8 cellular contexts compared by ENCODE assay signal in genomic region chr17:76278952-76279741, GRCh38. TPM values are rescaled to one million over a fixed set of nuclear protein-coding genes. Genes with fewer than 3 reads are reported as not detected.
DNase-seq lines count a peak whose midpoint lies in the region; ATAC-seq and TF ChIP-seq lines count a peak whose summit lies in the region.

No MANE protein-coding gene starts in this region.

- no peak overlapping the region for H3K4me2 ChIP-seq in Karpas-422 (ENCODE audit: low read depth, low read length, poor library complexity, severe bottlenecking)
- H3K4me2 ChIP-seq in PC-9 = no peak overlapping the region

- no TSS peak for BruUV-seq in PC-9 (replicated peaks; lab: Mats Ljungman, UMichigan)

- H2AFZ ChIP-seq in Karpas-422 (ENCODE audit: low read length) (no peak overlapping the region), PC-9 (no peak overlapping the region)

- H3K9me3 Mint-ChIP-seq in naive thymus-derived CD8-positive, alpha-beta T cell = no peaks in the 10 kb centered on the region
- H3K9me3 Mint-ChIP-seq in stimulated activated naive B cell treated with anti-CD40 and anti-IgM and Interleukin-4, amounts not matched to agents 10 μg/mL and 1 μg/mL and 100 μg/mL, for 72 hours = no peaks in the 10 kb centered on the region

- H3K79me2 ChIP-seq in Karpas-422 (ENCODE audit: low read length) = no peaks in the 10 kb centered on the region
- H3K79me2 ChIP-seq in PC-9 (ENCODE audit: low read depth) = no peaks in the 10 kb centered on the region

- H3K4me1 ChIP-seq in Karpas-422 (ENCODE audit: low read length) = no peaks in the 10 kb centered on the region
- H3K4me1 ChIP-seq in PC-9 (replicated peaks; ENCODE audit: insufficient read depth) = peaks cover 15% of the 10 kb centered on the region
- H3K4me1 ChIP-seq in esophagus squamous epithelium = peaks cover 11 to 44% (median 17%) of the 10 kb centered on the region in 3 donors

- H3K27me3 ChIP-seq in Karpas-422 (ENCODE audit: low read length) (no peaks in the 10 kb centered on the region), PC-9 (ENCODE audit: insufficient read depth, low read depth) (no peaks in the 10 kb centered on the region), esophagus squamous epithelium (no peaks in the 10 kb centered on the region)

- peaks cover 16 to 38% (median 32%) of the 10 kb centered on the region in 4 donors for H3K4me1 Mint-ChIP-seq in naive thymus-derived CD8-positive, alpha-beta T cell
- H3K4me1 Mint-ChIP-seq in stimulated activated naive B cell treated with anti-CD40 and anti-IgM and Interleukin-4, amounts not matched to agents 10 μg/mL and 1 μg/mL and 100 μg/mL, for 72 hours = peaks cover 39 to 57% of the 10 kb centered on the region in 2 donors

- H3K36me3 Mint-ChIP-seq in naive thymus-derived CD8-positive, alpha-beta T cell = no peaks in the 10 kb centered on the region
- H3K36me3 Mint-ChIP-seq in stimulated activated naive B cell treated with anti-CD40 and anti-IgM and Interleukin-4, amounts not matched to agents 10 μg/mL and 1 μg/mL and 100 μg/mL, for 72 hours = peaks cover 1 to 9% of the 10 kb centered on the region in 2 donors

- POLR2A ChIA-PET in PC-9 (lab: Charles Lee; ENCODE audit: unreplicated experiment) = interaction anchor here (0.6 kb wide), 1 partner anchor 301 kb away, joined by 5 read pairs; no protein-coding TSS in a partner anchor
- POLR2A ChIA-PET in naive thymus-derived CD8-positive, alpha-beta T cell (lab: Charles Lee) = interaction anchor here (0.7 to 5.3 kb wide), 17 partner anchors 10 to 492 kb away, joined by 3 to 112 read pairs (median 6); partner anchors contain the start of gene FOXJ1

- H4K20me1 ChIP-seq in Karpas-422 (ENCODE audit: insufficient read depth, low read depth, low read length) = no peaks in the 10 kb centered on the region
- no peaks in the 10 kb centered on the region for H4K20me1 ChIP-seq in PC-9 (ENCODE audit: insufficient read depth)

- H3F3A ChIP-seq in PC-9 (ENCODE audit: insufficient read depth, low read depth) = peaks cover 4% of the 10 kb centered on the region

- no peak overlapping the region for H3K9ac ChIP-seq in Karpas-422 (ENCODE audit: low read length)

- H3K9me2 ChIP-seq in Karpas-422 (replicated peaks; ENCODE audit: insufficient read depth, low read length) = no peaks in the 10 kb centered on the region
- H3K9me2 ChIP-seq in PC-9 (ENCODE audit: insufficient read depth) = no peaks in the 10 kb centered on the region

- H3K4me3 ChIP-seq in Karpas-422 (ENCODE audit: low read length) (no peak overlapping the region), PC-9 (no peak overlapping the region), esophagus squamous epithelium (no peak overlapping the region)

- WGBS in esophagus squamous epithelium, 2 donors = 44 to 56% methylated on average over 17 to 27 of the region's 28 CpGs

- intact Hi-C loops in PC-9 (cut with micrococcal nuclease; ENCODE audit: unreplicated experiment) (loop anchor here (1.0 to 10.0 kb wide), 5 partner anchors 97 to 504 kb away; partner anchors contain the start of gene MRPL38), esophagus squamous epithelium (cut with DNase I) (loop anchor here (2.0 kb wide), 1 partner anchor 158 kb away; no protein-coding TSS in a partner anchor)

- CTCF ChIA-PET in PC-9 (lab: Charles Lee) = interaction anchor here (0.5 to 1.3 kb wide), 13 partner anchors 15 to 280 kb away, joined by 3 to 5 read pairs (median 3); no protein-coding TSS in a partner anchor

- peak overlapping the region in 1 of 10 donors; percentile 20 for H3K4me3 Mint-ChIP-seq in naive thymus-derived CD8-positive, alpha-beta T cell
- no peak overlapping the region for H3K4me3 Mint-ChIP-seq in stimulated activated naive B cell treated with anti-CD40 and anti-IgM and Interleukin-4, amounts not matched to agents 10 μg/mL and 1 μg/mL and 100 μg/mL, for 72 hours

- DNase-seq in Karpas-422 = peak; percentile 92
- DNase-seq in PC-9 = peak; percentile 47 to 83
- DNase-seq in activated T-cell treated with anti-CD3 and anti-CD28 coated beads, Interleukin-2, amount 50 U/mL, for 1 hour = peak; percentile 89
- DNase-seq in esophagus squamous epithelium (lab: John Stamatoyannopoulos, UW) = peak; percentile 33
- DNase-seq in naive thymus-derived CD8-positive, alpha-beta T cell = peak; percentile 70 to 93 (median 83)
- peak; percentile 72 for DNase-seq in stimulated activated naive B cell treated with anti-CD40 and anti-IgM and Interleukin-4, amounts not matched to agents 10 μg/mL and 1 μg/mL and 100 μg/mL, for 72 hours

- no peaks in the 10 kb centered on the region for H3K27me3 Mint-ChIP-seq in naive thymus-derived CD8-positive, alpha-beta T cell
- no peaks in the 10 kb centered on the region for H3K27me3 Mint-ChIP-seq in stimulated activated naive B cell treated with anti-CD40 and anti-IgM and Interleukin-4, amounts not matched to agents 10 μg/mL and 1 μg/mL and 100 μg/mL, for 72 hours

- ATAC-seq in naive thymus-derived CD8-positive, alpha-beta T cell = peak; percentile 92
- ATAC-seq in stimulated activated naive B cell treated with anti-CD40 and anti-IgM and Interleukin-4, amounts not matched to agents 10 μg/mL and 1 μg/mL and 100 μg/mL, for 72 hours (replicated peaks) = peak; percentile 56 to 64
- no peak for ATAC-seq in GM18511 (IDR thresholded peaks at IDR 0.05; ENCODE audit: unreplicated experiment)

- H3K27ac Mint-ChIP-seq in naive thymus-derived CD8-positive, alpha-beta T cell = peak overlapping the region in 8 of 10 donors; percentile 20 to 86 (median 46)
- H3K27ac Mint-ChIP-seq in stimulated activated naive B cell treated with anti-CD40 and anti-IgM and Interleukin-4, amounts not matched to agents 10 μg/mL and 1 μg/mL and 100 μg/mL, for 72 hours = no peak overlapping the region

- TF ChIP-seq CTCF in GM12872 (IDR thresholded peaks at IDR 0.05; ENCODE audit: insufficient read depth, low read depth, low read length) (peak; percentile 93), PC-9 (conservative IDR thresholded peaks at IDR 0.05) (peak; percentile 94), esophagus squamous epithelium (IDR thresholded peaks at IDR 0.05) (peak; percentile 93 to 99 (median 97))

- no peak overlapping the region for H3K27ac ChIP-seq in Karpas-422 (ENCODE audit: low read length)
- no peak overlapping the region for H3K27ac ChIP-seq in PC-9
- no peak overlapping the region for H3K27ac ChIP-seq in esophagus squamous epithelium

- H3K9me3 ChIP-seq in Karpas-422 (ENCODE audit: low read length) = no peaks in the 10 kb centered on the region
- no peaks in the 10 kb centered on the region for H3K9me3 ChIP-seq in PC-9 (ENCODE audit: insufficient read depth, low read depth)
- H3K9me3 ChIP-seq in esophagus squamous epithelium = no peaks in the 10 kb centered on the region

- no peak for TF ChIP-seq POLR2A in esophagus squamous epithelium (IDR thresholded peaks at IDR 0.05)

- H3K36me3 ChIP-seq in Karpas-422 (ENCODE audit: insufficient read depth, low read length) = no peaks in the 10 kb centered on the region
- H3K36me3 ChIP-seq in PC-9 (ENCODE audit: low read depth) = no peaks in the 10 kb centered on the region
- no peaks in the 10 kb centered on the region for H3K36me3 ChIP-seq in esophagus squamous epithelium

RNA-seq across cellular contexts. Expression of gene UBALD2, which starts 14.0 kb away (rescaled TPM):
- total RNA-seq in Karpas-422 (2014; rRNA removed; shearing (Covaris generic); ENCODE audit: low replicate concordance) = 22.5 and 46.3 TPM in 2 replicates
- total RNA-seq in PC-9 (2021) = 110 and 134 TPM in 2 replicates
- total RNA-seq in esophagus squamous epithelium = 10 to 100 TPM in 3 of 4 donors, 1 to 10 TPM in 1; 7.9 to 27.2 (median 13.6) TPM
- 100 to 1,000 TPM; 111 to 122 TPM for total RNA-seq in naive thymus-derived CD8-positive, alpha-beta T cell
- polyA plus RNA-seq in naive thymus-derived CD8-positive, alpha-beta T cell = 1 to 10 TPM; 6.6 to 9.7 (median 8.2) TPM

RNA-seq across cellular contexts. Expression of gene QRICH2, which starts 28.9 kb away (rescaled TPM):
- 3.1 and 3.7 TPM in 2 replicates for total RNA-seq in Karpas-422 (2014; rRNA removed; shearing (Covaris generic); ENCODE audit: low replicate concordance)
- total RNA-seq in PC-9 (2021) (2.7 and 3.3 TPM in 2 replicates), esophagus squamous epithelium (1 to 10 TPM; 1.1 to 2.8 (median 1.8) TPM)
- total RNA-seq in naive thymus-derived CD8-positive, alpha-beta T cell = 1 to 10 TPM; 6.5 to 8.3 TPM
- polyA plus RNA-seq in naive thymus-derived CD8-positive, alpha-beta T cell = under 1 TPM; 0.13 to 0.59 (median 0.23) TPM

RNA-seq across cellular contexts. Expression of gene RNF157, which starts 38.9 kb away (rescaled TPM):
- not detected in 2 replicates for total RNA-seq in Karpas-422 (2014; rRNA removed; shearing (Covaris generic); ENCODE audit: low replicate concordance)
- total RNA-seq in PC-9 (2021) (5.7 and 7.2 TPM in 2 replicates), esophagus squamous epithelium (1 to 10 TPM in 1 of 4 donors, under 1 TPM in 3; 0.11 to 3.4 (median 0.26) TPM)
- 10 to 100 TPM; 46.1 to 46.4 TPM for total RNA-seq in naive thymus-derived CD8-positive, alpha-beta T cell
- polyA plus RNA-seq in naive thymus-derived CD8-positive, alpha-beta T cell = 10 to 100 TPM in 2 of 3 donors, 1 to 10 TPM in 1; 4.9 to 29.4 (median 10.5) TPM

Comparison
In these comparisons a context has a peak if more than half of its experiments do, and no peak if none do; other contexts are left out.
1. DNase-seq: peak in every context shown above with its lines; median percentile 92 in Karpas-422; 89 in activated T-cell treated with anti-CD3 and anti-CD28 coated beads, Interleukin-2, amount 50 U/mL, for 1 hour; 83 in naive thymus-derived CD8-positive, alpha-beta T cell; 72 in stimulated activated naive B cell treated with anti-CD40 and anti-IgM and Interleukin-4, amounts not matched to agents 10 μg/mL and 1 μg/mL and 100 μg/mL, for 72 hours; 65 in PC-9; 33 in esophagus squamous epithelium.